ENCODE assay signal across 8 cellular contexts in genomic region chr5:14992757-14993725, GRCh38.
A peak's percentile ranks its signal among the peaks of the same experiment; 100 is the strongest.
DNase-seq lines count a peak whose midpoint lies in the region; ATAC-seq and TF ChIP-seq lines count a peak whose summit lies in the region.
"Not testable (repeated sequence)": the region's sequence is repeated elsewhere in the genome, so short reads cannot be mapped to it uniquely, and the experiment has no call there.

No MANE protein-coding gene starts in this region.

- CTCF ChIA-PET in activated naive CD4-positive, alpha-beta T cell treated with anti-CD3 and anti-CD28 coated beads, Interleukin-2, amount 10 ng/mL, durations not matched to agents 7 days and 5 days (lab: Charles Lee) = interaction anchor here (0.6 to 3.5 kb wide), 10 partner anchors 9 to 344 kb away, joined by 3 to 18 read pairs (median 3); no protein-coding TSS in a partner anchor

- not testable (repeated sequence) for H3K4me1 ChIP-seq in CD4-positive, CD25-positive, alpha-beta regulatory T cell (ENCODE audit: control insufficient read depth, insufficient read depth, low read length, poor library complexity, severe bottlenecking)

- not testable (repeated sequence) for H3K36me3 ChIP-seq in CD4-positive, CD25-positive, alpha-beta regulatory T cell (ENCODE audit: control insufficient read depth, insufficient read depth, low read length)

- peak; percentile 22 for TF ChIP-seq POLR2A in GM19193 (IDR thresholded peaks at IDR 0.05; ENCODE audit: extremely low read depth, insufficient read depth, insufficient read length)

- DNase-seq in CD4-positive, CD25-positive, alpha-beta regulatory T cell = peak; percentile 58 to 87 (median 85)
- DNase-seq in activated CD4-positive, alpha-beta T cell treated with anti-CD3 and anti-CD28 coated beads for 4 hours = peak; percentile 51 to 69
- DNase-seq in activated naive CD4-positive, alpha-beta T cell treated with anti-CD3 and anti-CD28 coated beads, Interleukin-2, amount 10 ng/mL, durations not matched to agents 7 days and 5 days = peak; percentile 73
- peak; percentile 57 to 73 for DNase-seq in memory B cell (ENCODE audit: low spot score in 2 of 2)
- DNase-seq in stimulated activated CD4-positive, alpha-beta T cell treated with anti-CD3 and anti-CD28 coated beads, TNF-alpha, amount 100 ng/mL, for 48 hours (ENCODE audit: low read depth in 3 of 3) = peak in 2 of 3 donors; percentile 26 to 46

- H3K4me1 Mint-ChIP-seq in CD4-positive, CD25-positive, alpha-beta regulatory T cell = peaks cover 10 to 20% (median 14%) of the 10 kb centered on the region in 4 donors
- H3K4me1 Mint-ChIP-seq in activated naive CD4-positive, alpha-beta T cell treated with anti-CD3 and anti-CD28 coated beads, Interleukin-2, amount 10 ng/mL, durations not matched to agents 7 days and 5 days = peaks cover 18% of the 10 kb centered on the region
- H3K4me1 Mint-ChIP-seq in memory B cell = not testable (repeated sequence)

- not testable (repeated sequence) for H3K36me3 Mint-ChIP-seq in CD4-positive, CD25-positive, alpha-beta regulatory T cell; activated naive CD4-positive, alpha-beta T cell treated with anti-CD3 and anti-CD28 coated beads, Interleukin-2, amount 10 ng/mL, durations not matched to agents 7 days and 5 days; memory B cell

- not testable (repeated sequence) for H3K9me3 Mint-ChIP-seq in CD4-positive, CD25-positive, alpha-beta regulatory T cell; activated naive CD4-positive, alpha-beta T cell treated with anti-CD3 and anti-CD28 coated beads, Interleukin-2, amount 10 ng/mL, durations not matched to agents 7 days and 5 days; memory B cell

- ATAC-seq in CD4-positive, CD25-positive, alpha-beta regulatory T cell (ENCODE audit: low read depth in 2 of 2) = peak; percentile 95 to 97
- ATAC-seq in HG02678 (IDR thresholded peaks at IDR 0.05; ENCODE audit: unreplicated experiment) = peak; percentile 87
- peak; percentile 57 for ATAC-seq in HG03469 (IDR thresholded peaks at IDR 0.05; ENCODE audit: unreplicated experiment)
- ATAC-seq in memory B cell (ENCODE audit: low read depth) = peak; percentile 89

- H3K27ac Mint-ChIP-seq in CD4-positive, CD25-positive, alpha-beta regulatory T cell = peak overlapping the region; percentile 95 to 99 (median 99)
- H3K27ac Mint-ChIP-seq in activated naive CD4-positive, alpha-beta T cell treated with anti-CD3 and anti-CD28 coated beads, Interleukin-2, amount 10 ng/mL, durations not matched to agents 7 days and 5 days = peak overlapping the region; percentile 95
- peak overlapping the region; percentile 98 for H3K27ac Mint-ChIP-seq in memory B cell

- H3K27me3 ChIP-seq in CD4-positive, CD25-positive, alpha-beta regulatory T cell (ENCODE audit: control insufficient read depth, insufficient read depth, low read length) = not testable (repeated sequence)

- peak overlapping the region; percentile 78 for H3K4me3 ChIP-seq in CD4-positive, CD25-positive, alpha-beta regulatory T cell (ENCODE audit: low read depth, low read length)

- peak overlapping the region; percentile 97 to 98 (median 98) for H3K4me3 Mint-ChIP-seq in CD4-positive, CD25-positive, alpha-beta regulatory T cell
- H3K4me3 Mint-ChIP-seq in activated naive CD4-positive, alpha-beta T cell treated with anti-CD3 and anti-CD28 coated beads, Interleukin-2, amount 10 ng/mL, durations not matched to agents 7 days and 5 days = peak overlapping the region; percentile 86
- H3K4me3 Mint-ChIP-seq in memory B cell = peak overlapping the region; percentile 95

- H3K27me3 Mint-ChIP-seq in CD4-positive, CD25-positive, alpha-beta regulatory T cell; activated naive CD4-positive, alpha-beta T cell treated with anti-CD3 and anti-CD28 coated beads, Interleukin-2, amount 10 ng/mL, durations not matched to agents 7 days and 5 days; memory B cell: not testable (repeated sequence)

- peak overlapping the region; percentile 89 for H3K27ac ChIP-seq in CD4-positive, CD25-positive, alpha-beta regulatory T cell (ENCODE audit: insufficient read depth, low read length, poor library complexity, severe bottlenecking)

- H3K9me3 ChIP-seq in CD4-positive, CD25-positive, alpha-beta regulatory T cell (ENCODE audit: control insufficient read depth in 2 of 2, low read length in 2 of 2) = not testable (repeated sequence)

Comparison
In these comparisons a context has a peak if more than half of its experiments do, and no peak if none do; other contexts are left out.
1. Peak in every context shown above with its lines: DNase-seq, ATAC-seq, H3K4me3 ChIP-seq and H3K27ac ChIP-seq.